ENCODE assay signal across 8 cellular contexts in the genomic region with DNA sequence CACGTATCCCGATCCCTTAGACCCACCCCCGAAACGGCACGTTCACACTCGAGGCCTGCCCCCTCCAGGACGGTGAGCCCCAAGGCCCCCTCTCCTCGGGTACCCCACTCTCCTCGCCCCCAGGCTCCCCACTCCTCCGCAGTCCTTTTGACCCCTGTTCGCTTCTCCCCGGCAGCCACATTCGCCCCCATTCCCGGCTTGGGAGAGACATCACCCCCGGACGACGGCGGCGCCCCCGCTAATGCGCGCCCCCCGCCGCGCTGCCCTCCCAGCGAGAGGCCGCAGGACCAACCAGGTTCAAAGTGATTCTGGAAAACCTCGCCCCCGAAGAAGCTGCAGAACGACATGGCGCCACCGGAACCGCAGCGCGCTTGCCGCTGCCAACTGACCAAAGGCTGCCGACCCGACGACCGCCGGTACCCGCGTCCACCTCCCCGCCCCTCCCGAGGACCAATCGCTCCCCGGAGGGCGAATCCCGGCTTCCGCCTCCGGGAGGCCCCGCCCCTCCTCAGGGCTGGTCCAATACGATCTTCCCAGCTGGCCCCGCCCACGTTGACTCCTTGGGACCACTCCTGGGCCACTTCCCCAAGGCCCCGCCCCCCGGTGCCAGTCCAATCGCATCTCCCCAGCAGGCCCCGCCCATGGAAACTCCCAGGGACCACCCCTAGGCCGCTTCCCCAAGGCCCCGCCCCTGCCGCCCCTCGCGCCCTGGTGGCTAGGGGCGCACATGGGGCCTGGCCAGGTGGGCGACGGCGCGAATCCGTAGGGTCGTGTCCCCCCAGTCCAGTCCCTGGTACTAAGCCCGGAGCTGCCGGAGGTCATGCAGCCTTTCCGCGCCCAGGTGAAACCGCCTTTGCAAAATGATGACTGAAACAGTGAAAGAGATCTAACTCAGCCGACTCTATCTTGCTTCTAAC.
DNase-seq lines count a peak whose midpoint lies in the region; ATAC-seq lines count a peak whose summit lies in the region.

Gene MSRB1 (minus strand): TSS at position 390 of the 917 bp plus-strand sequence. CDS start 43 bp downstream, at position 347.

- peak; percentile 100 for DNase-seq in AG08395 (ENCODE audit: low spot score)
- DNase-seq in NCI-H345 treated with DMSO at 0.1 percent for 48 hours (lab: John Stamatoyannopoulos, UW; ENCODE audit: unreplicated experiment) = peak; percentile 97
- peak; percentile 97 to 99 (median 98) for DNase-seq in activated CD4-positive, CD25-positive, alpha-beta regulatory T cell (lab: John Stamatoyannopoulos, UW)
- DNase-seq in central memory CD4-positive, alpha-beta T cell = peak; percentile 98
- DNase-seq in iris pigment epithelial cell (ENCODE audit: low read depth) = peak; percentile 98
- DNase-seq in stimulated activated CD4-positive, alpha-beta T cell treated with anti-CD3 and anti-CD28 coated beads, Interleukin-12 subunit alpha, Interleukin-12 subunit beta, amount 100 ng/mL, for 4 hours = peak; percentile 99

- ATAC-seq in GM19023 (IDR thresholded peaks at IDR 0.05; ENCODE audit: unreplicated experiment) (peak; percentile 94), HG03280 (IDR thresholded peaks at IDR 0.05; ENCODE audit: unreplicated experiment) (peak; percentile 96)

Comparison
In these comparisons a context has a peak if more than half of its experiments do, and no peak if none do; other contexts are left out.
1. Peak in every context shown above with its lines: DNase-seq and ATAC-seq.